Comparison of ENCODE assay signal across 17 cellular contexts in genomic region chr11:115333106-115333505, GRCh38.
A peak's percentile ranks its signal among the peaks of the same experiment; 100 is the strongest.
DNase-seq lines count a peak whose midpoint lies in the region; ATAC-seq, FAIRE-seq and TF ChIP-seq lines count a peak whose summit lies in the region.
"Had no signal": no experiment of that assay in that cellular context is flagged by ENCODE, and none has a peak within 500 bp of the region (broad histone marks: within the 10 kb centered on the region; RNA-seq: fewer than 3 reads in every experiment).

No MANE protein-coding gene starts in this region.

- H3K4me1 ChIP-seq in IMR-90 (ENCODE audit: control insufficient read depth, insufficient read depth, low read length) = no peaks in the 10 kb centered on the region
- H3K4me1 ChIP-seq: SJCRH30 had no signal

- no peak overlapping the region for H3K9ac ChIP-seq in IMR-90 (ENCODE audit: low read depth, low read length)

- H2AFZ ChIP-seq in IMR-90 (replicated peaks; ENCODE audit: low read length, poor library complexity) = no peak overlapping the region

- BruUV-seq in IMR-90 (replicated peaks; lab: Mats Ljungman, UMichigan) = no TSS peak

- no peak overlapping the region for H4K5ac ChIP-seq in IMR-90 (ENCODE audit: low read depth, low read length)

- H3K79me1 ChIP-seq in IMR-90 (ENCODE audit: low read depth in 1 of 2, low read length in 2 of 2) = 0 out of 4 replicates have a peak, but pooled peaks cover 0 to 3% of the 10 kb centered on the region in 2 experiments

- no peaks in the 10 kb centered on the region for H3K36me3 ChIP-seq in IMR-90 (ENCODE audit: control insufficient read depth, insufficient read depth, low read length)
- H3K36me3 ChIP-seq: SJCRH30 had no signal

- no peak overlapping the region for H2AK9ac ChIP-seq in IMR-90 (replicated peaks; ENCODE audit: low read depth, low read length, poor library complexity)

- H2BK20ac ChIP-seq in IMR-90 (ENCODE audit: low read depth, low read length) = no peak overlapping the region

- H4K20me1 ChIP-seq in IMR-90 (ENCODE audit: insufficient read depth, low read length) = no peaks in the 10 kb centered on the region

- H3K27me3 ChIP-seq in IMR-90 (ENCODE audit: control insufficient read depth, insufficient read depth, low read length) = no peaks in the 10 kb centered on the region
- H3K27me3 ChIP-seq: SJCRH30 had no signal

- DNase-seq in AG10803 (ENCODE audit: low read depth) (peak; percentile 29), IMR-90 (peak; percentile 65), RCC 7860 (ENCODE audit: low spot score) (peak; percentile 55), islet precursor cell (peak; percentile 75), type B pancreatic cell (ENCODE audit: extremely low spot score, unreplicated experiment) (no peak), GF-D8 (lab: John Stamatoyannopoulos, UW) (no peak), NCI-H345 treated with DMSO at 0.1 percent for 48 hours (lab: John Stamatoyannopoulos, UW; ENCODE audit: unreplicated experiment) (no peak)
- DNase-seq: activated CD4-positive, alpha-beta memory T cell treated with anti-CD3 and anti-CD28 coated beads, Interleukin-2, amount 10 ng/mL, durations not matched to agents 7 days and 5 days; activated effector memory CD4-positive, alpha-beta T cell treated with anti-CD3 and anti-CD28 coated beads, Interleukin-2, amount 50 U/mL, for 16 hours; mucosa of descending colon; NCI-H1436; posterior cingulate gyrus; SJCRH30; substantia nigra had no signal

- H3K27me3 Mint-ChIP-seq in type B pancreatic cell = no peaks in the 10 kb centered on the region
- H3K27me3 Mint-ChIP-seq: brain had no signal

- dilution Hi-C loops in IMR-90 (cut with HindIII; ENCODE audit: low sequenced_read_pairs, unreplicated experiment) = no loop called here

- H3K23ac ChIP-seq in IMR-90 (ENCODE audit: low read depth, low read length) = no peak overlapping the region

- no CpG with 5 or more reads among the region's 2 CpGs for WGBS in IMR-90 (ENCODE audit: extremely low coverage in 2 of 2, insufficient read length in 1 of 2), 2 experiments

- H3K4me3 ChIP-seq in AG10803 (ENCODE audit: low read length) = no peak overlapping the region
- no peak overlapping the region for H3K4me3 ChIP-seq in IMR-90 (ENCODE audit: insufficient read depth, low read depth, low read length)
- H3K4me3 ChIP-seq: GM12878, mucosa of descending colon, SJCRH30 had no signal

- no peak overlapping the region for H2BK15ac ChIP-seq in IMR-90 (ENCODE audit: low read depth, low read length)

- no peak overlapping the region for H3K27ac Mint-ChIP-seq in type B pancreatic cell
- H3K27ac Mint-ChIP-seq: activated CD4-positive, alpha-beta memory T cell treated with anti-CD3 and anti-CD28 coated beads, Interleukin-2, amount 10 ng/mL, durations not matched to agents 7 days and 5 days; brain had no signal

- no peak overlapping the region for H4K91ac ChIP-seq in IMR-90 (ENCODE audit: insufficient read depth, low read depth, low read length)

- H3K56ac ChIP-seq in IMR-90 (ENCODE audit: extremely low read depth, insufficient read depth, low read length) = no peak overlapping the region

- H3K4me1 Mint-ChIP-seq in type B pancreatic cell (ENCODE audit: unreplicated experiment) = no peaks in the 10 kb centered on the region
- H3K4me1 Mint-ChIP-seq: activated CD4-positive, alpha-beta memory T cell treated with anti-CD3 and anti-CD28 coated beads, Interleukin-2, amount 10 ng/mL, durations not matched to agents 7 days and 5 days had no signal

- H3K9me3 Mint-ChIP-seq in type B pancreatic cell = no peaks in the 10 kb centered on the region
- H3K9me3 Mint-ChIP-seq: activated CD4-positive, alpha-beta memory T cell treated with anti-CD3 and anti-CD28 coated beads, Interleukin-2, amount 10 ng/mL, durations not matched to agents 7 days and 5 days had no signal

- intact Hi-C loops in IMR-90 (cut with micrococcal nuclease) = loop anchor here (10.0 kb wide), 2 partner anchors 342 to 532 kb away; no protein-coding TSS in a partner anchor

- CTCF ChIA-PET in IMR-90 (lab: Yijun Ruan, JAX) = interaction anchor here (0.6 kb wide), 1 partner anchor 22 kb away, joined by 3 read pairs; no protein-coding TSS in a partner anchor

- H3K4ac ChIP-seq in IMR-90 (ENCODE audit: low read depth, low read length) = no peak overlapping the region

- H2BK120ac ChIP-seq in IMR-90 (ENCODE audit: low read depth, low read length) = no peak overlapping the region

- H3K9me3 ChIP-seq in IMR-90 (ENCODE audit: control insufficient read depth, insufficient read depth, low read length) = no peaks in the 10 kb centered on the region
- H3K9me3 ChIP-seq: mucosa of descending colon, SJCRH30 had no signal

- no peak overlapping the region for H3K27ac ChIP-seq in IMR-90 (ENCODE audit: insufficient read depth, low read length)
- H3K27ac ChIP-seq: SJCRH30 had no signal

- peak; percentile 73 for ATAC-seq in IMR-90 (ENCODE audit: low read depth)
- ATAC-seq in GM21619 (IDR thresholded peaks at IDR 0.05; ENCODE audit: unreplicated experiment) = no peak
- ATAC-seq: GM12878, mucosa of descending colon had no signal

- no peaks in the 10 kb centered on the region for H3K9me1 ChIP-seq in IMR-90 (ENCODE audit: insufficient read depth, low read length)

- FAIRE-seq in RCC 7860 (lab: Jason Lieb, UNC) = peak; percentile 61
- FAIRE-seq: GM12878 had no signal

- TF ChIP-seq CTCF in AG10803 (conservative IDR thresholded peaks at IDR 0.05; ENCODE audit: low read length) (no peak), IMR-90 (conservative IDR thresholded peaks at IDR 0.05; ENCODE audit: low read depth, low read length) (no peak), type B pancreatic cell (conservative IDR thresholded peaks at IDR 0.05) (no peak)

- no peak overlapping the region for H3K4me3 Mint-ChIP-seq in type B pancreatic cell
- H3K4me3 Mint-ChIP-seq: activated CD4-positive, alpha-beta memory T cell treated with anti-CD3 and anti-CD28 coated beads, Interleukin-2, amount 10 ng/mL, durations not matched to agents 7 days and 5 days; brain had no signal

- in situ Hi-C loops in IMR-90 (cut with MboI; ENCODE audit: low sequenced_read_pairs) = loop anchor here (5.0 to 25.0 kb wide), 2 partner anchors 174 to 1354 kb away; no protein-coding TSS in a partner anchor

- TF ChIP-seq RAD21 in IMR-90 (IDR thresholded peaks at IDR 0.05; ENCODE audit: low read length) = no peak

- H4K8ac ChIP-seq in IMR-90 (ENCODE audit: low read depth in 2 of 2, low read length in 2 of 2) = no peak overlapping the region

- H3K4me2 ChIP-seq in IMR-90 (ENCODE audit: low read depth, low read length) = no peak overlapping the region

- H2BK5ac ChIP-seq in IMR-90 (ENCODE audit: low read depth, low read length, poor library complexity, severe bottlenecking) = no peak overlapping the region

- no peak overlapping the region for H3K18ac ChIP-seq in IMR-90 (ENCODE audit: low read depth, low read length)

- no peak overlapping the region for H3K14ac ChIP-seq in IMR-90 (replicated peaks; ENCODE audit: low read depth, low read length)

- POLR2A ChIA-PET in IMR-90 (lab: Charles Lee; ENCODE audit: unreplicated experiment) = no interaction called here

- H2AK5ac ChIP-seq in IMR-90 (ENCODE audit: low read depth, low read length) = no peak overlapping the region

- no peak for TF ChIP-seq POLR2A in IMR-90 (IDR thresholded peaks at IDR 0.05; ENCODE audit: low read depth, low read length)

- peaks cover 5% of the 10 kb centered on the region for H3K36me3 Mint-ChIP-seq in type B pancreatic cell

TF ChIP-seq in IMR-90, 13 proteins besides CTCF, POLR2A, EP300 and RAD21:
- TF ChIP-seq FOS (IDR thresholded peaks at IDR 0.05; ENCODE audit: low read depth, low read length) = no peak
- TF ChIP-seq SMC3 (IDR thresholded peaks at IDR 0.05; ENCODE audit: low read depth, low read length) = peak; percentile 4; the same call in 1 of the 2 replicates
TF ChIP-seq in IMR-90: peak in this region for 1.

Comparison
In these comparisons a context has a peak if more than half of its experiments do, and no peak if none do; other contexts are left out.
1. DNase-seq: peak in AG10803 (single experiment), IMR-90 (single experiment), RCC 7860 (single experiment) and islet precursor cell (single experiment); none in type B pancreatic cell (single experiment), GF-D8 (single experiment) and NCI-H345 treated with DMSO at 0.1 percent for 48 hours (single experiment).